ENCODE assay signal across 8 cellular contexts in genomic region chr1:23167353-23168078, GRCh38. TPM values are rescaled to one million over a fixed set of nuclear protein-coding genes. Genes with fewer than 3 reads are reported as not detected.
DNase-seq lines count a peak whose midpoint lies in the region; ATAC-seq and TF ChIP-seq lines count a peak whose summit lies in the region.

No MANE protein-coding gene starts in this region.

- peaks cover 3% of the 10 kb centered on the region for H3K27me3 Mint-ChIP-seq in progenitor cell of endocrine pancreas

- H3K36me3 ChIP-seq in BLaER1 (0 out of 2 replicates have a peak, but pooled peaks cover 4% of the 10 kb centered on the region), H7 (replicated peaks; ENCODE audit: control insufficient read depth, insufficient read depth, low read length) (no peaks in the 10 kb centered on the region; the same call in 1 of the 2 replicates), right atrium auricular region (no peaks in the 10 kb centered on the region)

- ATAC-seq in SK-N-SH treated with all-trans-retinoic acid at 6 μM for 48 hours: peak; percentile 69
- ATAC-seq in GM21825 (IDR thresholded peaks at IDR 0.05; ENCODE audit: unreplicated experiment): no peak

- peaks cover 55% of the 10 kb centered on the region for H4K20me1 ChIP-seq in BLaER1

- no peaks in the 10 kb centered on the region for H3K27me3 ChIP-seq in BLaER1
- no peaks in the 10 kb centered on the region for H3K27me3 ChIP-seq in H7 (ENCODE audit: control insufficient read depth, insufficient read depth, low read length)
- H3K27me3 ChIP-seq in right atrium auricular region: no peaks in the 10 kb centered on the region

- H3K4me3 Mint-ChIP-seq in progenitor cell of endocrine pancreas (ENCODE audit: low read depth): peak overlapping the region; percentile 99

- peak; percentile 94 for DNase-seq in H7
- peak in 41 of 58 donors; percentile 6 to 60 (median 25) for DNase-seq in anterior cingulate cortex (lab: John Stamatoyannopoulos, UW)
- DNase-seq in right atrium auricular region (ENCODE audit: low spot score): peak; percentile 60
- DNase-seq in progenitor cell of endocrine pancreas (ENCODE audit: low spot score, unreplicated experiment): no peak
- DNase-seq in A172 (ENCODE audit: low spot score): no peak

- peak overlapping the region; percentile 90 for H3K9ac ChIP-seq in BLaER1

- peaks cover 12% of the 10 kb centered on the region for H3K4me1 Mint-ChIP-seq in progenitor cell of endocrine pancreas (ENCODE audit: low read depth)

- H3K9me3 Mint-ChIP-seq in progenitor cell of endocrine pancreas (ENCODE audit: low read depth): no peaks in the 10 kb centered on the region

- peak overlapping the region; percentile 95 for H3K27ac Mint-ChIP-seq in progenitor cell of endocrine pancreas

- peak overlapping the region; percentile 93 for H3K4me2 ChIP-seq in BLaER1

- H3K36me3 Mint-ChIP-seq in progenitor cell of endocrine pancreas (ENCODE audit: insufficient read depth): no peaks in the 10 kb centered on the region

- peak overlapping the region; percentile 87 for H3K27ac ChIP-seq in BLaER1
- H3K27ac ChIP-seq in right atrium auricular region: peak overlapping the region; percentile 90 to 97

- H3K4me1 ChIP-seq in BLaER1 (peaks cover 59% of the 10 kb centered on the region), right atrium auricular region (peaks cover 0 to 51% of the 10 kb centered on the region in 2 donors)

- H3K4me3 ChIP-seq in BLaER1: peak overlapping the region; percentile 89
- peak overlapping the region; percentile 88 for H3K4me3 ChIP-seq in H7 (ENCODE audit: insufficient read depth, low read depth, low read length)
- H3K4me3 ChIP-seq in right atrium auricular region: peak overlapping the region; percentile 64 to 90

- no peak for TF ChIP-seq CTCF in right atrium auricular region (IDR thresholded peaks at IDR 0.05)
- TF ChIP-seq CTCF in progenitor cell of endocrine pancreas (IDR thresholded peaks at IDR 0.05; ENCODE audit: unreplicated experiment): no peak

- H3K9me3 ChIP-seq in BLaER1: no peaks in the 10 kb centered on the region
- no peaks in the 10 kb centered on the region for H3K9me3 ChIP-seq in right atrium auricular region

TF ChIP-seq in SK-N-SH treated with all-trans-retinoic acid at 6 μM for 48 hours, 23 proteins besides CTCF, POLR2A, EP300 and RAD21:
- no peak for TF ChIP-seq ZNF8 (CRISPR knock-in tag; IDR thresholded peaks at IDR 0.05)
- no peak for TF ChIP-seq ZNF70 (CRISPR knock-in tag; IDR thresholded peaks at IDR 0.05)
- no peak for TF ChIP-seq ARNTL (CRISPR knock-in tag; IDR thresholded peaks at IDR 0.05; ENCODE audit: borderline replicate concordance, low read depth)
- TF ChIP-seq TSHZ2 (CRISPR knock-in tag; IDR thresholded peaks at IDR 0.05): no peak
- no peak for TF ChIP-seq ISL1 (CRISPR knock-in tag; IDR thresholded peaks at IDR 0.05)
- no peak for TF ChIP-seq TOX (CRISPR knock-in tag; IDR thresholded peaks at IDR 0.05; ENCODE audit: borderline replicate concordance)
- TF ChIP-seq PATZ1 (CRISPR knock-in tag; IDR thresholded peaks at IDR 0.05; ENCODE audit: borderline replicate concordance): no peak
- no peak for TF ChIP-seq OSR1 (CRISPR knock-in tag; IDR thresholded peaks at IDR 0.05)
- no peak for TF ChIP-seq PPARA (CRISPR knock-in tag; IDR thresholded peaks at IDR 0.05; ENCODE audit: borderline replicate concordance)
- TF ChIP-seq CREB5 (CRISPR knock-in tag; IDR thresholded peaks at IDR 0.05; ENCODE audit: low read depth): no peak
- TF ChIP-seq ZNF565 (CRISPR knock-in tag; conservative IDR thresholded peaks at IDR 0.05; ENCODE audit: low read depth): no peak
- TF ChIP-seq GLIS3 (CRISPR knock-in tag; IDR thresholded peaks at IDR 0.05): no peak
- TF ChIP-seq TCF4 (CRISPR knock-in tag; IDR thresholded peaks at IDR 0.05; ENCODE audit: borderline replicate concordance): no peak
- TF ChIP-seq, protein P1, sequence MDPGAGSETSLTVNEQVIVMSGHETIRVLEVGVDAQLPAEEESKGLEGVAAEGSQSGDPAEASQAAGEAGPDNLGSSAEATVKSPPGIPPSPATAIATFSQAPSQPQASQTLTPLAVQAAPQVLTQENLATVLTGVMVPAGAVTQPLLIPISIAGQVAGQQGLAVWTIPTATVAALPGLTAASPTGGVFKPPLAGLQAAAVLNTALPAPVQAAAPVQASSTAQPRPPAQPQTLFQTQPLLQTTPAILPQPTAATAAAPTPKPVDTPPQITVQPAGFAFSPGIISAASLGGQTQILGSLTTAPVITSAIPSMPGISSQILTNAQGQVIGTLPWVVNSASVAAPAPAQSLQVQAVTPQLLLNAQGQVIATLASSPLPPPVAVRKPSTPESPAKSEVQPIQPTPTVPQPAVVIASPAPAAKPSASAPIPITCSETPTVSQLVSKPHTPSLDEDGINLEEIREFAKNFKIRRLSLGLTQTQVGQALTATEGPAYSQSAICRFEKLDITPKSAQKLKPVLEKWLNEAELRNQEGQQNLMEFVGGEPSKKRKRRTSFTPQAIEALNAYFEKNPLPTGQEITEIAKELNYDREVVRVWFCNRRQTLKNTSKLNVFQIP (CRISPR knock-in tag; IDR thresholded peaks at IDR 0.05; ENCODE audit: borderline replicate concordance, low read depth): no peak
- no peak for TF ChIP-seq ZC3H10 (CRISPR knock-in tag; IDR thresholded peaks at IDR 0.05)
- no peak for TF ChIP-seq ZFP30 (CRISPR knock-in tag; IDR thresholded peaks at IDR 0.05)
- TF ChIP-seq ZFP3 (CRISPR knock-in tag; IDR thresholded peaks at IDR 0.05): no peak
- no peak for TF ChIP-seq SNAI2 (CRISPR knock-in tag; IDR thresholded peaks at IDR 0.05)
- no peak for TF ChIP-seq ESRRG (CRISPR knock-in tag; IDR thresholded peaks at IDR 0.05)

RNA-seq across cellular contexts. Expression of gene LUZP1, which starts 1.1 kb away (rescaled TPM):
- 29.9 and 30.9 TPM in 2 replicates for total RNA-seq in H7 (2014; rRNA removed; shearing (Covaris generic))
- total RNA-seq in right atrium auricular region: 10 to 100 TPM; 28.7 to 29.3 TPM
- 45.3 and 47.5 TPM in 2 replicates for total RNA-seq in progenitor cell of endocrine pancreas
- total RNA-seq in A172 (2014; rRNA removed; shearing (Covaris generic)): 22.1 and 29.4 TPM in 2 replicates

RNA-seq across cellular contexts. Expression of gene HTR1D, which starts 49.8 kb away (rescaled TPM):
- total RNA-seq in H7 (2014; rRNA removed; shearing (Covaris generic)): 3.9 and 4.1 TPM in 2 replicates
- total RNA-seq in right atrium auricular region: not detected
- 0.20 and 0.31 TPM in 2 replicates for total RNA-seq in progenitor cell of endocrine pancreas
- total RNA-seq in A172 (2014; rRNA removed; shearing (Covaris generic)): 4.4 and 4.6 TPM in 2 replicates

Comparison
In these comparisons a context has a peak if more than half of its experiments do, and no peak if none do; other contexts are left out.
1. DNase-seq: peak in H7 (single experiment), anterior cingulate cortex (41 of 58) and right atrium auricular region (single experiment); none in progenitor cell of endocrine pancreas (single experiment) and A172 (single experiment).
2. Peak in every context shown above with its lines, with median percentiles within 50 percentile points of each other: H3K4me3 ChIP-seq.